Comparison of ENCODE assay signal across 31 cellular contexts in genomic region chr11:29707924-29708323, GRCh38.
"Had no signal": no experiment of that assay in that cellular context is flagged by ENCODE, and none has a peak within 500 bp of the region (broad histone marks: within the 10 kb centered on the region; RNA-seq: fewer than 3 reads in every experiment).

No MANE protein-coding gene starts in this region.

- ATAC-seq: activated naive CD4-positive, alpha-beta T cell treated with anti-CD3 and anti-CD28 coated beads, Interleukin-2, amount 50 U/mL, for 72 hours; activated naive CD8-positive, alpha-beta T cell treated with anti-CD3 and anti-CD28 coated beads, Interleukin-2, amount 50 U/mL, for 24 hours; activated T-cell treated with anti-CD3 and anti-CD28 coated beads, Interleukin-2, amount 50 U/mL, for 4 hours; activated T-cell treated with anti-CD3 and anti-CD28 coated beads, Interleukin-2, amount 50 U/mL, for 72 hours; activated T-helper 17 cell treated with anti-CD3 and anti-CD28 coated beads, Interleukin-2, amount 50 U/mL, for 72 hours; body of pancreas had no signal

- DNase-seq: activated effector memory CD4-positive, alpha-beta T cell treated with anti-CD3 and anti-CD28 coated beads, Interleukin-2, amount 50 U/mL, for 16 hours; activated effector memory CD4-positive, alpha-beta T cell treated with Interleukin-2 at 50 U/mL for 16 hours; activated gamma-delta T cell; activated gamma-delta T cell treated with Interleukin-2 at 50 U/mL for 16 hours; activated naive CD4-positive, alpha-beta T cell; activated naive CD4-positive, alpha-beta T cell treated with anti-CD3 and anti-CD28 coated beads for 36 hours; activated naive CD4-positive, alpha-beta T cell treated with anti-CD3 and anti-CD28 coated beads, Interleukin-2, amount 10 ng/mL, durations not matched to agents 7 days and 5 days; activated naive CD4-positive, alpha-beta T cell treated with anti-CD3 and anti-CD28 coated beads, Interleukin-2, amount 50 U/mL, for 16 hours; activated naive CD4-positive, alpha-beta T cell treated with Interleukin-2 at 50 U/mL for 16 hours; activated naive CD8-positive, alpha-beta T cell treated with anti-CD3 and anti-CD28 coated beads for 36 hours; activated naive CD8-positive, alpha-beta T cell treated with anti-CD3 and anti-CD28 coated beads, Interleukin-2, amount 10 ng/mL, durations not matched to agents 7 days and 5 days; activated naive CD8-positive, alpha-beta T cell treated with anti-CD3 and anti-CD28 coated beads, Interleukin-2, amount 50 U/mL, for 24 hours; activated T-cell treated with anti-CD3 and anti-CD28 coated beads, Interleukin-2, amount 50 U/mL, for 24 hours; activated T-cell treated with anti-CD3 and anti-CD28 coated beads, Interleukin-2, amount 50 U/mL, for 4 hours; activated T-cell treated with anti-CD3 and anti-CD28 coated beads, Interleukin-2, amount 50 U/mL, for 48 hours; activated T-cell treated with anti-CD3 and anti-CD28 coated beads, Interleukin-2, amount 50 U/mL, for 72 hours; adrenal gland; amniotic stem cell; amygdala; anterior cingulate cortex; aorta; body of pancreas; brain microvascular endothelial cell; caudate nucleus; central memory CD4-positive, alpha-beta T cell; cerebellar nuclear complex had no signal

- H3K27ac ChIP-seq: adrenal gland, ascending aorta, body of pancreas, brain microvascular endothelial cell, breast epithelium, cardiac muscle cell had no signal

- H3K27me3 ChIP-seq: adrenal gland, ascending aorta, body of pancreas, brain microvascular endothelial cell, breast epithelium, cardiac muscle cell had no signal

- H3K4me1 ChIP-seq: ascending aorta, body of pancreas, breast epithelium had no signal

- H3K36me3 ChIP-seq: adrenal gland, ascending aorta, brain microvascular endothelial cell, breast epithelium, cardiac muscle cell had no signal

- H3K4me3 ChIP-seq: adrenal gland, ascending aorta, body of pancreas, breast epithelium, cardiac muscle cell had no signal

- H3K9me3 ChIP-seq: adrenal gland, ascending aorta, body of pancreas had no signal
